Comparison of ENCODE assay signal across 16 cellular contexts in the genomic region with DNA sequence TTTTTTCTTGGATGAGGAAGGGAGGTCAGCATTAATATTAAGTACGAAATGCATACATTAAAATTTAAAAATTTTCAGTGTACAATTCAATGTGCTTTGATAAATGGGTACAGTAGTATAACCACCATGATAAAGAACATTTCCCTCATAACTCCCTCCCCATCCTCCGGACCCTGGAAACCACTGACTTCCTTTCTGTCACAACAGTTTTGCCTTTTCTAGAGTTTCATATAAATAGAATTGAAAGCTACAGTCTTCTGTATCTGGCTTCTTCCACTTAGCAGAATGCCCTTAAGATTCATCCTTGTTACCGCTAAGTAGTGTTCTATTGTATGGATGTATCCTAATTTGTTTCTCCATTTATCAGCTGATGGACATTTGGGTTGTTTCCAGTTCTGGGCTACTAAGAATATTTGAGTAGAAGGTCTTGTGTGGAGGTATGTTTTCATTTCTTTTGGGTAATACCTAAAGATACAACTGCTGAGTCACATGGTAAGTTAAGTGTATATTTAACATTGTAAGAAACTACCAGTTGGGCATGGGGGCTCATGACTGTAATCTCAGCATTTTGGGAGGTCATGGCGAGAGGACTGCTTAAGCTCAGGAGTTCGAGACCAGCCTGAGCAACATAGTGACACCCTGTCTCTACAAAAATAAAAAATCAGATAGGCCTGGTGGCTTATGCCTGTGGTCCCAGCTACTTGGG. TPM values are rescaled to one million over a fixed set of nuclear protein-coding genes. Genes with fewer than 3 reads are reported as not detected.
DNase-seq lines count a peak whose midpoint lies in the region; ATAC-seq and TF ChIP-seq lines count a peak whose summit lies in the region.
"Had no signal": no experiment of that assay in that cellular context is flagged by ENCODE, and none has a peak within 500 bp of the region (broad histone marks: within the 10 kb centered on the region; RNA-seq: fewer than 3 reads in every experiment).

No MANE protein-coding gene starts in this region.

- peak overlapping the region; percentile 19 for H3K9ac ChIP-seq in Loucy (ENCODE audit: low read depth, low read length, poor library complexity, severe bottlenecking)

- H3K79me2 ChIP-seq in Loucy (ENCODE audit: insufficient read depth, low read length): peaks cover 96% of the 10 kb centered on the region

- no peak for TF ChIP-seq CTCF in Loucy (conservative IDR thresholded peaks at IDR 0.05; ENCODE audit: low read length)

- intact Hi-C loops in activated naive CD4-positive, alpha-beta T cell treated with anti-CD3 and anti-CD28 coated beads for 36 hours (cut with micrococcal nuclease): no loop called here
- intact Hi-C loops in activated T-helper 2 cell treated with anti-CD3 and anti-CD28 coated beads, Interferon-gamma antibody, Interleukin-2, Interleukin-4, amounts not matched to agents 10 μg/mL and 5 μg/mL and 100 μg/mL, durations not matched to agents 14 hours and 24 hours and 36 hours (cut with micrococcal nuclease): no loop called here

- peak overlapping the region; percentile 69 for H3K4me2 ChIP-seq in Loucy (ENCODE audit: low read depth, low read length, poor library complexity, severe bottlenecking)

- no peaks in the 10 kb centered on the region for H3K36me3 ChIP-seq in Loucy (ENCODE audit: insufficient read depth, low read length)
- H3K36me3 ChIP-seq: ascending aorta, Peyer's patch had no signal

- H3K4me3 Mint-ChIP-seq in activated naive CD4-positive, alpha-beta T cell treated with anti-CD3 and anti-CD28 coated beads for 36 hours: no peak overlapping the region
- H3K4me3 Mint-ChIP-seq in activated T-helper 2 cell treated with anti-CD3 and anti-CD28 coated beads, Interferon-gamma antibody, Interleukin-2, Interleukin-4, amounts not matched to agents 10 μg/mL and 5 μg/mL and 100 μg/mL, durations not matched to agents 14 hours and 24 hours and 36 hours (ENCODE audit: low read depth): no peak overlapping the region
- peak overlapping the region in 1 of 2 donors; percentile 19 for H3K4me3 Mint-ChIP-seq in stimulated activated naive B cell treated with anti-CD40 and anti-IgM and Interleukin-4, amounts not matched to agents 10 μg/mL and 1 μg/mL and 100 μg/mL, for 72 hours

- H3K9me2 ChIP-seq in Loucy (replicated peaks; ENCODE audit: low read depth, low read length): no peaks in the 10 kb centered on the region

- H3K4me3 ChIP-seq in Loucy (ENCODE audit: low read length, poor library complexity, severe bottlenecking): peak overlapping the region; percentile 57
- H3K4me3 ChIP-seq: ascending aorta, Peyer's patch had no signal

- H4K20me1 ChIP-seq in Loucy (ENCODE audit: insufficient read depth, low read length, poor library complexity, severe bottlenecking): peaks cover 36% of the 10 kb centered on the region

- H3K9me3 Mint-ChIP-seq in activated naive CD4-positive, alpha-beta T cell treated with anti-CD3 and anti-CD28 coated beads for 36 hours: peaks cover 3% of the 10 kb centered on the region
- H3K9me3 Mint-ChIP-seq in activated naive CD4-positive, alpha-beta T cell treated with anti-CD3 and anti-CD28 coated beads, Interleukin-2, amount 50 U/mL, for 72 hours: peaks cover 0 to 7% of the 10 kb centered on the region in 2 donors
- peaks cover 7% of the 10 kb centered on the region for H3K9me3 Mint-ChIP-seq in activated T-helper 2 cell treated with anti-CD3 and anti-CD28 coated beads, Interferon-gamma antibody, Interleukin-2, Interleukin-4, amounts not matched to agents 10 μg/mL and 5 μg/mL and 100 μg/mL, durations not matched to agents 14 hours and 24 hours and 36 hours
- peaks cover 0 to 2% of the 10 kb centered on the region in 2 donors for H3K9me3 Mint-ChIP-seq in stimulated activated naive B cell treated with anti-CD40 and anti-IgM and Interleukin-4, amounts not matched to agents 10 μg/mL and 1 μg/mL and 100 μg/mL, for 72 hours

- DNase-seq in activated naive CD4-positive, alpha-beta T cell treated with anti-CD3 and anti-CD28 coated beads for 36 hours: no peak
- DNase-seq in activated naive CD4-positive, alpha-beta T cell treated with anti-CD3 and anti-CD28 coated beads, Interleukin-2, amount 50 U/mL, for 72 hours (ENCODE audit: low spot score in 2 of 2): no peak
- DNase-seq in activated T-helper 2 cell treated with anti-CD3 and anti-CD28 coated beads, Interferon-gamma antibody, Interleukin-2, Interleukin-4, amounts not matched to agents 10 μg/mL and 5 μg/mL and 100 μg/mL, durations not matched to agents 14 hours and 24 hours and 36 hours (ENCODE audit: low spot score): no peak
- no peak for DNase-seq in stimulated activated naive B cell treated with anti-CD40 and anti-IgM and Interleukin-4, amounts not matched to agents 10 μg/mL and 1 μg/mL and 100 μg/mL, for 72 hours
- DNase-seq in NAMALWA (ENCODE audit: low spot score) (no peak), NCI-H524 treated with DMSO at 0.1 percent for 48 hours (lab: John Stamatoyannopoulos, UW) (no peak)
- DNase-seq: activated T-cell treated with anti-CD3 and anti-CD28 coated beads, Interleukin-2, amount 50 U/mL, for 48 hours; foreskin keratinocyte; left ventricle myocardium superior; NCI-H2081; NCI-H69; Peyer's patch; retina had no signal

- H3K4me1 ChIP-seq in Loucy (ENCODE audit: insufficient read depth, low read length, poor library complexity, severe bottlenecking): peaks cover 18% of the 10 kb centered on the region
- H3K4me1 ChIP-seq: ascending aorta, foreskin keratinocyte, Peyer's patch had no signal

- H3K27me3 Mint-ChIP-seq in activated naive CD4-positive, alpha-beta T cell treated with anti-CD3 and anti-CD28 coated beads for 36 hours (ENCODE audit: low read depth): no peaks in the 10 kb centered on the region
- H3K27me3 Mint-ChIP-seq in activated T-helper 2 cell treated with anti-CD3 and anti-CD28 coated beads, Interferon-gamma antibody, Interleukin-2, Interleukin-4, amounts not matched to agents 10 μg/mL and 5 μg/mL and 100 μg/mL, durations not matched to agents 14 hours and 24 hours and 36 hours (ENCODE audit: low read depth): no peaks in the 10 kb centered on the region
- H3K27me3 Mint-ChIP-seq in stimulated activated naive B cell treated with anti-CD40 and anti-IgM and Interleukin-4, amounts not matched to agents 10 μg/mL and 1 μg/mL and 100 μg/mL, for 72 hours: no peaks in the 10 kb centered on the region

- no peaks in the 10 kb centered on the region for H3K27me3 ChIP-seq in Loucy (ENCODE audit: insufficient read depth, low read length, poor library complexity, severe bottlenecking)
- H3K27me3 ChIP-seq: ascending aorta, foreskin keratinocyte, Peyer's patch had no signal

- H2AFZ ChIP-seq in Loucy (ENCODE audit: low read length): no peak overlapping the region

- no peaks in the 10 kb centered on the region for H3K9me3 ChIP-seq in Loucy (ENCODE audit: insufficient read depth, low read depth, low read length)
- H3K9me3 ChIP-seq: ascending aorta, Peyer's patch had no signal

- H3K36me3 Mint-ChIP-seq in activated naive CD4-positive, alpha-beta T cell treated with anti-CD3 and anti-CD28 coated beads for 36 hours (ENCODE audit: low read depth): peaks cover 10% of the 10 kb centered on the region
- peaks cover 4 to 19% of the 10 kb centered on the region in 2 donors for H3K36me3 Mint-ChIP-seq in activated naive CD4-positive, alpha-beta T cell treated with anti-CD3 and anti-CD28 coated beads, Interleukin-2, amount 50 U/mL, for 72 hours
- peaks cover 39% of the 10 kb centered on the region for H3K36me3 Mint-ChIP-seq in activated T-helper 2 cell treated with anti-CD3 and anti-CD28 coated beads, Interferon-gamma antibody, Interleukin-2, Interleukin-4, amounts not matched to agents 10 μg/mL and 5 μg/mL and 100 μg/mL, durations not matched to agents 14 hours and 24 hours and 36 hours (ENCODE audit: low read depth)
- peaks cover 12 to 37% of the 10 kb centered on the region in 2 donors for H3K36me3 Mint-ChIP-seq in stimulated activated naive B cell treated with anti-CD40 and anti-IgM and Interleukin-4, amounts not matched to agents 10 μg/mL and 1 μg/mL and 100 μg/mL, for 72 hours

- ATAC-seq in activated naive CD4-positive, alpha-beta T cell treated with anti-CD3 and anti-CD28 coated beads, Interleukin-2, amount 50 U/mL, for 72 hours: no peak
- ATAC-seq in stimulated activated naive B cell treated with anti-CD40 and anti-IgM and Interleukin-4, amounts not matched to agents 10 μg/mL and 1 μg/mL and 100 μg/mL, for 72 hours (replicated peaks): no peak
- no peak for ATAC-seq in GM21723 (IDR thresholded peaks at IDR 0.05; ENCODE audit: unreplicated experiment)
- ATAC-seq: foreskin keratinocyte, left ventricle myocardium superior had no signal

- CTCF ChIA-PET in activated naive CD4-positive, alpha-beta T cell treated with anti-CD3 and anti-CD28 coated beads for 36 hours (lab: Charles Lee): interaction anchor here (1.9 kb wide), 1 partner anchor 31 kb away, joined by 4 read pairs; no protein-coding TSS in a partner anchor

- H3F3A ChIP-seq in Loucy (ENCODE audit: low read depth): peaks cover 10% of the 10 kb centered on the region; the same call in 1 of the 2 replicates

- H3K27ac Mint-ChIP-seq in activated naive CD4-positive, alpha-beta T cell treated with anti-CD3 and anti-CD28 coated beads for 36 hours: peak overlapping the region; percentile 48
- H3K27ac Mint-ChIP-seq in activated naive CD4-positive, alpha-beta T cell treated with anti-CD3 and anti-CD28 coated beads, Interleukin-2, amount 50 U/mL, for 72 hours: peak overlapping the region in 1 of 2 donors; percentile 40
- peak overlapping the region; percentile 59 for H3K27ac Mint-ChIP-seq in activated T-helper 2 cell treated with anti-CD3 and anti-CD28 coated beads, Interferon-gamma antibody, Interleukin-2, Interleukin-4, amounts not matched to agents 10 μg/mL and 5 μg/mL and 100 μg/mL, durations not matched to agents 14 hours and 24 hours and 36 hours
- H3K27ac Mint-ChIP-seq in stimulated activated naive B cell treated with anti-CD40 and anti-IgM and Interleukin-4, amounts not matched to agents 10 μg/mL and 1 μg/mL and 100 μg/mL, for 72 hours: peak overlapping the region; percentile 11

- H3K4me1 Mint-ChIP-seq in activated naive CD4-positive, alpha-beta T cell treated with anti-CD3 and anti-CD28 coated beads for 36 hours (ENCODE audit: low read depth): peaks cover 56% of the 10 kb centered on the region
- H3K4me1 Mint-ChIP-seq in activated T-helper 2 cell treated with anti-CD3 and anti-CD28 coated beads, Interferon-gamma antibody, Interleukin-2, Interleukin-4, amounts not matched to agents 10 μg/mL and 5 μg/mL and 100 μg/mL, durations not matched to agents 14 hours and 24 hours and 36 hours (ENCODE audit: low read depth): peaks cover 31% of the 10 kb centered on the region
- H3K4me1 Mint-ChIP-seq in stimulated activated naive B cell treated with anti-CD40 and anti-IgM and Interleukin-4, amounts not matched to agents 10 μg/mL and 1 μg/mL and 100 μg/mL, for 72 hours: peaks cover 31 to 75% of the 10 kb centered on the region in 2 donors

RNA-seq across cellular contexts. Expression of a gene that starts 30.8 kb away (rescaled TPM):
- 10 to 100 TPM; 34.5 to 37.2 TPM for total RNA-seq in activated naive CD4-positive, alpha-beta T cell treated with anti-CD3 and anti-CD28 coated beads for 36 hours
- 10 to 100 TPM; 38.3 to 51.4 TPM for total RNA-seq in activated naive CD4-positive, alpha-beta T cell treated with anti-CD3 and anti-CD28 coated beads, Interleukin-2, amount 50 U/mL, for 72 hours
- total RNA-seq in activated T-helper 2 cell treated with anti-CD3 and anti-CD28 coated beads, Interferon-gamma antibody, Interleukin-2, Interleukin-4, amounts not matched to agents 10 μg/mL and 5 μg/mL and 100 μg/mL, durations not matched to agents 14 hours and 24 hours and 36 hours: 50.1 and 52.7 TPM in 2 replicates
